In the genomic region with DNA sequence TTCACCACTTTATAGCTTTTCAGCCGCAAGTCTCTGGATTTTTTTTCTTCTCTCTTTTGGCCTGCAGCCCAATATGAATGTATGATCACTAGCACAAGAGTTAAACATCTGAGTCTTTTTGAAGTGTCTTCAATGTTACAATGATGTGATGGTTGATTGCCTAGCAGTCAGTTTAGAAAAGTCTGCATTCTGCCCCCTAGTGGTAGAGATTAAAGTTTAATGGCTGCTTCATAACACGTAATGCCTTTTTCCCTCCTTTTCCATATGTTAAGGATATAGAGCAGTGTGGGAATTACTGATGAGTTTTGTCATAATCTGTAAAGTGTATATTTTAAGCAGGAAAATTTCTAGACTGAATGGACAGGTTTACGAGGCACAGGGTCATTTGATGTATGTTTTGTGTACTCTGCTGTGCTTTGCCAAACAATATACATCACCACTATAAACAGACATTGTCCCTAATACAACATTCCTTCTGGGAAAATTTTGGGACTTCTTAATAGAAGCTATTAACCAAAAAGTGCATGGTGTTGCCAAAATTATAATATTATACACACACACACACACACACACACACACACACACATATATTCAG, we compare ENCODE assay signal across 8 cellular contexts.
A peak's percentile ranks its signal among the peaks of the same experiment; 100 is the strongest.
DNase-seq lines count a peak whose midpoint lies in the region; ATAC-seq and TF ChIP-seq lines count a peak whose summit lies in the region.

No MANE protein-coding gene starts in this region.

- H3K4me2 ChIP-seq in neural cell (ENCODE audit: low read length): no peak overlapping the region

- no peaks in the 10 kb centered on the region for H3F3A ChIP-seq in neural cell (ENCODE audit: insufficient read depth, low read length, poor library complexity, severe bottlenecking)

- H3K36me3 ChIP-seq in neural cell (ENCODE audit: insufficient read depth, low read length): no peaks in the 10 kb centered on the region

- H2AFZ ChIP-seq in neural cell (ENCODE audit: low read depth, low read length): no peak overlapping the region

- H3K27ac Mint-ChIP-seq in activated naive CD4-positive, alpha-beta T cell treated with anti-CD3 and anti-CD28 coated beads, Interleukin-2, amount 10 ng/mL, durations not matched to agents 7 days and 5 days: no peak overlapping the region

- no peaks in the 10 kb centered on the region for H3K9me3 Mint-ChIP-seq in activated naive CD4-positive, alpha-beta T cell treated with anti-CD3 and anti-CD28 coated beads, Interleukin-2, amount 10 ng/mL, durations not matched to agents 7 days and 5 days

- H3K27me3 ChIP-seq in neural cell (ENCODE audit: insufficient read depth, low read depth, low read length): peaks cover 53% of the 10 kb centered on the region

- peaks cover 58% of the 10 kb centered on the region for H3K27me3 Mint-ChIP-seq in activated naive CD4-positive, alpha-beta T cell treated with anti-CD3 and anti-CD28 coated beads, Interleukin-2, amount 10 ng/mL, durations not matched to agents 7 days and 5 days

- ATAC-seq in GM19438 (IDR thresholded peaks at IDR 0.05; ENCODE audit: low read depth, unreplicated experiment) (peak; percentile 71), HG03039 (IDR thresholded peaks at IDR 0.05; ENCODE audit: unreplicated experiment) (no peak)

- H3K9ac ChIP-seq in neural cell (ENCODE audit: low read length): no peak overlapping the region

- peak; percentile 56 for TF ChIP-seq CTCF in neural cell (IDR thresholded peaks at IDR 0.05; ENCODE audit: poor library complexity, severe bottlenecking)

- peak; percentile 29 for TF ChIP-seq RAD21 in neural cell (conservative IDR thresholded peaks at IDR 0.05)

- TF ChIP-seq EP300 in neural cell (conservative IDR thresholded peaks at IDR 0.05; ENCODE audit: poor library complexity, severe bottlenecking): no peak

- CTCF ChIA-PET in activated naive CD4-positive, alpha-beta T cell treated with anti-CD3 and anti-CD28 coated beads, Interleukin-2, amount 10 ng/mL, durations not matched to agents 7 days and 5 days (lab: Charles Lee): interaction anchor here (1.4 to 2.0 kb wide), 3 partner anchors 10 to 32 kb away, joined by 3 to 15 read pairs (median 4); no protein-coding TSS in a partner anchor

- peaks cover under 1% of the 10 kb centered on the region for H3K4me1 Mint-ChIP-seq in activated naive CD4-positive, alpha-beta T cell treated with anti-CD3 and anti-CD28 coated beads, Interleukin-2, amount 10 ng/mL, durations not matched to agents 7 days and 5 days

- H3K9me3 ChIP-seq in neural cell (ENCODE audit: low read length): no peaks in the 10 kb centered on the region

- no peak overlapping the region for H3K4me3 Mint-ChIP-seq in activated naive CD4-positive, alpha-beta T cell treated with anti-CD3 and anti-CD28 coated beads, Interleukin-2, amount 10 ng/mL, durations not matched to agents 7 days and 5 days

- H3K27ac ChIP-seq in neural cell (ENCODE audit: low read length): no peak overlapping the region

- H3K4me3 ChIP-seq in neural cell (ENCODE audit: low read length): no peak overlapping the region

- H3K79me2 ChIP-seq in neural cell (replicated peaks; ENCODE audit: insufficient read depth, low read length): no peaks in the 10 kb centered on the region

- H3K36me3 Mint-ChIP-seq in activated naive CD4-positive, alpha-beta T cell treated with anti-CD3 and anti-CD28 coated beads, Interleukin-2, amount 10 ng/mL, durations not matched to agents 7 days and 5 days: no peaks in the 10 kb centered on the region

- H3K9me2 ChIP-seq in neural cell (ENCODE audit: insufficient read depth, low read length): no peaks in the 10 kb centered on the region

- DNase-seq in CD1c-positive myeloid dendritic cell (ENCODE audit: extremely low spot score) (peak; percentile 49), NCI-H1417 (lab: John Stamatoyannopoulos, UW) (peak in 2 of 3 experiments; percentile 64 to 66), dermis blood vessel endothelial cell (peak; percentile 79), NCI-H2029 (lab: John Stamatoyannopoulos, UW) (no peak)
- DNase-seq in activated naive CD4-positive, alpha-beta T cell treated with anti-CD3 and anti-CD28 coated beads, Interleukin-2, amount 10 ng/mL, durations not matched to agents 7 days and 5 days: no peak

- no peaks in the 10 kb centered on the region for H4K20me1 ChIP-seq in neural cell (ENCODE audit: insufficient read depth)

TF ChIP-seq in neural cell, 6 proteins besides CTCF, POLR2A, EP300 and RAD21:
- TF ChIP-seq SMC3 (conservative IDR thresholded peaks at IDR 0.05; ENCODE audit: poor library complexity): peak; percentile 48
- TF ChIP-seq, protein P1, sequence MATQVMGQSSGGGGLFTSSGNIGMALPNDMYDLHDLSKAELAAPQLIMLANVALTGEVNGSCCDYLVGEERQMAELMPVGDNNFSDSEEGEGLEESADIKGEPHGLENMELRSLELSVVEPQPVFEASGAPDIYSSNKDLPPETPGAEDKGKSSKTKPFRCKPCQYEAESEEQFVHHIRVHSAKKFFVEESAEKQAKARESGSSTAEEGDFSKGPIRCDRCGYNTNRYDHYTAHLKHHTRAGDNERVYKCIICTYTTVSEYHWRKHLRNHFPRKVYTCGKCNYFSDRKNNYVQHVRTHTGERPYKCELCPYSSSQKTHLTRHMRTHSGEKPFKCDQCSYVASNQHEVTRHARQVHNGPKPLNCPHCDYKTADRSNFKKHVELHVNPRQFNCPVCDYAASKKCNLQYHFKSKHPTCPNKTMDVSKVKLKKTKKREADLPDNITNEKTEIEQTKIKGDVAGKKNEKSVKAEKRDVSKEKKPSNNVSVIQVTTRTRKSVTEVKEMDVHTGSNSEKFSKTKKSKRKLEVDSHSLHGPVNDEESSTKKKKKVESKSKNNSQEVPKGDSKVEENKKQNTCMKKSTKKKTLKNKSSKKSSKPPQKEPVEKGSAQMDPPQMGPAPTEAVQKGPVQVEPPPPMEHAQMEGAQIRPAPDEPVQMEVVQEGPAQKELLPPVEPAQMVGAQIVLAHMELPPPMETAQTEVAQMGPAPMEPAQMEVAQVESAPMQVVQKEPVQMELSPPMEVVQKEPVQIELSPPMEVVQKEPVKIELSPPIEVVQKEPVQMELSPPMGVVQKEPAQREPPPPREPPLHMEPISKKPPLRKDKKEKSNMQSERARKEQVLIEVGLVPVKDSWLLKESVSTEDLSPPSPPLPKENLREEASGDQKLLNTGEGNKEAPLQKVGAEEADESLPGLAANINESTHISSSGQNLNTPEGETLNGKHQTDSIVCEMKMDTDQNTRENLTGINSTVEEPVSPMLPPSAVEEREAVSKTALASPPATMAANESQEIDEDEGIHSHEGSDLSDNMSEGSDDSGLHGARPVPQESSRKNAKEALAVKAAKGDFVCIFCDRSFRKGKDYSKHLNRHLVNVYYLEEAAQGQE (IDR thresholded peaks at IDR 0.05; ENCODE audit: borderline replicate concordance): no peak
- no peak for TF ChIP-seq POLR2AphosphoS5 (IDR thresholded peaks at IDR 0.05)

Comparison
In these comparisons a context has a peak if more than half of its experiments do, and no peak if none do; other contexts are left out.
1. DNase-seq: peak in CD1c-positive myeloid dendritic cell (single experiment), NCI-H1417 (2 of 3) and dermis blood vessel endothelial cell (single experiment); none in activated naive CD4-positive, alpha-beta T cell treated with anti-CD3 and anti-CD28 coated beads, Interleukin-2, amount 10 ng/mL, durations not matched to agents 7 days and 5 days (single experiment) and NCI-H2029 (single experiment).